In genomic region chr4:164464313-164464712, GRCh38 we compare ENCODE assay signal across 9 cellular contexts.
"Had no signal": no experiment of that assay in that cellular context is flagged by ENCODE, and none has a peak within 500 bp of the region (broad histone marks: within the 10 kb centered on the region; RNA-seq: fewer than 3 reads in every experiment).

No MANE protein-coding gene starts in this region.

- H3K4me3 ChIP-seq: GM23248, HAP-1 had no signal

- DNase-seq: GM23248, GOT3, H7, HFFc6 had no signal

- H3K27ac ChIP-seq: GM23248, HL-60 had no signal

- H3K4me1 Mint-ChIP-seq: IgD-negative memory B cell had no signal

- H2AFZ ChIP-seq: GM23248 had no signal

- H3K9me3 ChIP-seq: HAP-1 had no signal

- H3K36me3 Mint-ChIP-seq: IgD-negative memory B cell had no signal

- H3K27me3 Mint-ChIP-seq: IgD-negative memory B cell had no signal

- ATAC-seq: HCT116, HepG2 had no signal

- H3K4me3 Mint-ChIP-seq: HFFc6, IgD-negative memory B cell had no signal

- H3K36me3 ChIP-seq: HAP-1 had no signal

- H3K27ac Mint-ChIP-seq: HFFc6, IgD-negative memory B cell had no signal

- H3K9ac ChIP-seq: GM23248 had no signal
